Comparison of ENCODE assay signal across 11 cellular contexts in the genomic region with DNA sequence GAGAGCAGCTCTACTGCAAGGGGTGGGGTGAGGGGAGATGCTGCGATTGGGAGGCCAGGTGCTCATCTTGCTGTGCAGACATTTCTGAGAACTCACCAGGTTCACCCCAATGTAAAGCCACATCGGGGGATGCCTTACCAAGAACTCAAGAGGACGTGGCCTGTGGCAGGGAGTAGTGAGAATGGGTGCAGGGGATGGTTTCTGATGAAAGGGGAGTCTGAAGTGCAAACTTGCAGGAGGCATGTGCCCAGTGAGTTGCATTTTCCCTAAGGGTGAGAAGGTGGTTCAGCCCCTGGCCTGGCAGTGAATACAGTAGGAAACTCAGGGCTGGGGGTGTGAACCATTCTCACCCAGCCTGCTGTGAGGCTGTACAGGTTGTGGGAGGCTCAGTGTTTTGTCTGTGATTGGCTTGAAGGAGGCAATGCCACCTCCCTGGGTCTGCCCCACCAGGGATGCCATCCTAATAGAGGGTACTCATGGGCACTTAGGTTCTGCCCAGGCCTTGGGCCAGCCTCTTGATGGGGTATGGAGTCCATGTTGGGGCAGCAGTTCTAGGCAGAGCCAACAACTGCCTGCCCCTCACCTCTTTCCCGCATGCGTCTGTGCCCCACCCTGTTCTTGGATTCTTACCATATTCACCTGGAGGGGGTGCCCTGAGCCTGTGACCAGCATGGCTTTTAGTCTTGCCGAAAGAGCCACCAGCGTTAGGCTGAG. TPM values are rescaled to one million over a fixed set of nuclear protein-coding genes. Genes with fewer than 3 reads are reported as not detected.
DNase-seq lines count a peak whose midpoint lies in the region; ATAC-seq and TF ChIP-seq lines count a peak whose summit lies in the region.
"Had no signal": no experiment of that assay in that cellular context is flagged by ENCODE, and none has a peak within 500 bp of the region (broad histone marks: within the 10 kb centered on the region; RNA-seq: fewer than 3 reads in every experiment).

No MANE protein-coding gene starts in this region.

- peak in 3 of 6 experiments; percentile 10 to 17 (median 15) for TF ChIP-seq CTCF in upper lobe of left lung (IDR thresholded peaks at IDR 0.05)
- TF ChIP-seq CTCF in osteocyte (IDR thresholded peaks at IDR 0.05): no peak

- peak; percentile 93 for DNase-seq in activated CD4-positive, alpha-beta T cell treated with anti-CD3 and anti-CD28 coated beads, Interleukin-2, amount 10 ng/mL, durations not matched to agents 7 days and 5 days
- DNase-seq in stimulated activated CD4-positive, alpha-beta T cell treated with anti-CD3 and anti-CD28 coated beads, Interleukin-15, amount 100 ng/mL, for 1 hour (ENCODE audit: low read depth in 1 of 2, low spot score in 1 of 2): peak; percentile 42 to 64
- peak in 1 of 2 donors; percentile 80 for DNase-seq in upper lobe of left lung
- DNase-seq in COLO829 (ENCODE audit: low spot score): no peak
- no peak for DNase-seq in OCI-M1 (lab: John Stamatoyannopoulos, UW)
- DNase-seq in osteocyte (ENCODE audit: extremely low spot score, unreplicated experiment): no peak
- DNase-seq: HFFc6, NCI-H1694, substantia nigra had no signal

- peaks cover 81% of the 10 kb centered on the region for H3K4me1 Mint-ChIP-seq in activated CD4-positive, alpha-beta T cell treated with anti-CD3 and anti-CD28 coated beads, Interleukin-2, amount 10 ng/mL, durations not matched to agents 7 days and 5 days
- H3K4me1 Mint-ChIP-seq in activated naive CD4-positive, alpha-beta T cell treated with anti-CD3 and anti-CD28 coated beads, Interleukin-2, amount 50 U/mL, for 24 hours: peaks cover 72% of the 10 kb centered on the region
- peaks cover 10% of the 10 kb centered on the region for H3K4me1 Mint-ChIP-seq in osteocyte (ENCODE audit: unreplicated experiment)

- peak overlapping the region; percentile 94 for H3K27ac Mint-ChIP-seq in activated CD4-positive, alpha-beta T cell treated with anti-CD3 and anti-CD28 coated beads, Interleukin-2, amount 10 ng/mL, durations not matched to agents 7 days and 5 days
- peak overlapping the region; percentile 84 for H3K27ac Mint-ChIP-seq in activated naive CD4-positive, alpha-beta T cell treated with anti-CD3 and anti-CD28 coated beads, Interleukin-2, amount 50 U/mL, for 24 hours
- no peak overlapping the region for H3K27ac Mint-ChIP-seq in osteocyte (ENCODE audit: unreplicated experiment)
- H3K27ac Mint-ChIP-seq: HFFc6, neural progenitor cell had no signal

- no peaks in the 10 kb centered on the region for H3K9me3 Mint-ChIP-seq in activated CD4-positive, alpha-beta T cell treated with anti-CD3 and anti-CD28 coated beads, Interleukin-2, amount 10 ng/mL, durations not matched to agents 7 days and 5 days
- H3K9me3 Mint-ChIP-seq in activated naive CD4-positive, alpha-beta T cell treated with anti-CD3 and anti-CD28 coated beads, Interleukin-2, amount 50 U/mL, for 24 hours: no peaks in the 10 kb centered on the region
- no peaks in the 10 kb centered on the region for H3K9me3 Mint-ChIP-seq in osteocyte (ENCODE audit: unreplicated experiment)
- H3K9me3 Mint-ChIP-seq: HFFc6, neural progenitor cell had no signal

- H3K27ac ChIP-seq in upper lobe of left lung: peak overlapping the region; percentile 17 to 79 (median 67)
- H3K27ac ChIP-seq: neural progenitor cell had no signal

- no peaks in the 10 kb centered on the region for H3K27me3 ChIP-seq in upper lobe of left lung
- H3K27me3 ChIP-seq: neural progenitor cell had no signal

- POLR2A ChIA-PET in activated CD4-positive, alpha-beta T cell treated with anti-CD3 and anti-CD28 coated beads, Interleukin-2, amount 10 ng/mL, durations not matched to agents 7 days and 5 days (lab: Charles Lee): interaction anchor here (0.7 to 7.0 kb wide), 7 partner anchors 10 to 36 kb away, joined by 3 to 168 read pairs (median 8); partner anchors contain the start of gene CISH

- H3K36me3 Mint-ChIP-seq in activated CD4-positive, alpha-beta T cell treated with anti-CD3 and anti-CD28 coated beads, Interleukin-2, amount 10 ng/mL, durations not matched to agents 7 days and 5 days (ENCODE audit: low read depth): peaks cover 64% of the 10 kb centered on the region
- H3K36me3 Mint-ChIP-seq in activated naive CD4-positive, alpha-beta T cell treated with anti-CD3 and anti-CD28 coated beads, Interleukin-2, amount 50 U/mL, for 24 hours: peaks cover 2% of the 10 kb centered on the region
- no peaks in the 10 kb centered on the region for H3K36me3 Mint-ChIP-seq in osteocyte (ENCODE audit: unreplicated experiment)
- H3K36me3 Mint-ChIP-seq: neural progenitor cell had no signal

- H3K27me3 Mint-ChIP-seq in activated CD4-positive, alpha-beta T cell treated with anti-CD3 and anti-CD28 coated beads, Interleukin-2, amount 10 ng/mL, durations not matched to agents 7 days and 5 days: no peaks in the 10 kb centered on the region
- H3K27me3 Mint-ChIP-seq in activated naive CD4-positive, alpha-beta T cell treated with anti-CD3 and anti-CD28 coated beads, Interleukin-2, amount 50 U/mL, for 24 hours: no peaks in the 10 kb centered on the region
- no peaks in the 10 kb centered on the region for H3K27me3 Mint-ChIP-seq in osteocyte (ENCODE audit: unreplicated experiment)

- 80 to 89% methylated on average over 4 to 7 of the region's 7 CpGs for WGBS in upper lobe of left lung, 2 donors

- no peak for TF ChIP-seq EP300 in upper lobe of left lung (IDR thresholded peaks at IDR 0.05)

- H3K4me3 Mint-ChIP-seq in activated CD4-positive, alpha-beta T cell treated with anti-CD3 and anti-CD28 coated beads, Interleukin-2, amount 10 ng/mL, durations not matched to agents 7 days and 5 days: peak overlapping the region; percentile 95
- peak overlapping the region; percentile 15 for H3K4me3 Mint-ChIP-seq in activated naive CD4-positive, alpha-beta T cell treated with anti-CD3 and anti-CD28 coated beads, Interleukin-2, amount 50 U/mL, for 24 hours
- no peak overlapping the region for H3K4me3 Mint-ChIP-seq in osteocyte (ENCODE audit: unreplicated experiment)
- H3K4me3 Mint-ChIP-seq: HFFc6, neural progenitor cell had no signal

- peaks cover 0 to 35% (median 13%) of the 10 kb centered on the region in 4 donors for H3K36me3 ChIP-seq in upper lobe of left lung
- H3K36me3 ChIP-seq: neural progenitor cell had no signal

- H3K4me1 ChIP-seq in upper lobe of left lung: peaks cover 23 to 47% (median 45%) of the 10 kb centered on the region in 4 donors

- CTCF ChIA-PET in activated CD4-positive, alpha-beta T cell treated with anti-CD3 and anti-CD28 coated beads, Interleukin-2, amount 10 ng/mL, durations not matched to agents 7 days and 5 days (lab: Charles Lee): interaction anchor here (0.6 to 17.2 kb wide), 10 partner anchors 8 to 226 kb away, joined by 3 to 284 read pairs (median 6); partner anchors contain the start of genes CISH and MAPKAPK3

- TF ChIP-seq POLR2A in upper lobe of left lung (IDR thresholded peaks at IDR 0.05): peak in 1 of 4 donors; percentile 30

- no peak overlapping the region for H3K4me3 ChIP-seq in upper lobe of left lung
- H3K4me3 ChIP-seq: neural progenitor cell had no signal

- H3K9me3 ChIP-seq in upper lobe of left lung: no peaks in the 10 kb centered on the region

- ATAC-seq in upper lobe of left lung (ENCODE audit: low FRiP score in 2 of 2): peak in 1 of 2 donors; percentile 13

RNA-seq across cellular contexts. Expression of gene HEMK1, which starts 4.4 kb away (rescaled TPM):
- 10 to 100 TPM; 42.3 to 49.0 TPM for total RNA-seq in activated CD4-positive, alpha-beta T cell treated with anti-CD3 and anti-CD28 coated beads, Interleukin-2, amount 10 ng/mL, durations not matched to agents 7 days and 5 days
- 10 to 100 TPM in 3 of 6 donors, 1 to 10 TPM in 3; 5.0 to 25.3 (median 9.6) TPM for total RNA-seq in upper lobe of left lung
- 19.9 and 23.1 TPM in 2 replicates for total RNA-seq in osteocyte

RNA-seq across cellular contexts. Expression of gene C3orf18, which starts 6.2 kb away (rescaled TPM):
- total RNA-seq in activated CD4-positive, alpha-beta T cell treated with anti-CD3 and anti-CD28 coated beads, Interleukin-2, amount 10 ng/mL, durations not matched to agents 7 days and 5 days: 10 to 100 TPM; 29.0 to 33.9 TPM
- 1 to 10 TPM; 4.7 to 7.5 (median 5.7) TPM for total RNA-seq in upper lobe of left lung
- total RNA-seq in osteocyte: 2.2 and 3.9 TPM in 2 replicates

RNA-seq across cellular contexts. Expression of gene CISH, which starts 37.9 kb away (rescaled TPM):
- 100 to 1,000 TPM; 300 to 308 TPM for total RNA-seq in activated CD4-positive, alpha-beta T cell treated with anti-CD3 and anti-CD28 coated beads, Interleukin-2, amount 10 ng/mL, durations not matched to agents 7 days and 5 days
- total RNA-seq in upper lobe of left lung (10 to 100 TPM; 35.8 to 66.9 (median 43.1) TPM), osteocyte (1.7 and 2.4 TPM in 2 replicates)

RNA-seq across cellular contexts. Expression of gene MAPKAPK3, which starts 43.2 kb away (rescaled TPM):
- 100 to 1,000 TPM; 135 to 140 TPM for total RNA-seq in activated CD4-positive, alpha-beta T cell treated with anti-CD3 and anti-CD28 coated beads, Interleukin-2, amount 10 ng/mL, durations not matched to agents 7 days and 5 days
- 100 to 1,000 TPM in 1 of 6 donors, 10 to 100 TPM in 5; 30.2 to 102 (median 70.1) TPM for total RNA-seq in upper lobe of left lung
- 24.8 and 31.9 TPM in 2 replicates for total RNA-seq in osteocyte

Comparison
In these comparisons a context has a peak if more than half of its experiments do, and no peak if none do; other contexts are left out.
1. DNase-seq: peak in activated CD4-positive, alpha-beta T cell treated with anti-CD3 and anti-CD28 coated beads, Interleukin-2, amount 10 ng/mL, durations not matched to agents 7 days and 5 days (single experiment) and stimulated activated CD4-positive, alpha-beta T cell treated with anti-CD3 and anti-CD28 coated beads, Interleukin-15, amount 100 ng/mL, for 1 hour (2 of 2); none in COLO829 (single experiment), OCI-M1 (single experiment) and osteocyte (single experiment).
2. RNA of gene CISH, which starts 37.9 kb away (total RNA-seq): 300 to 308 TPM in activated CD4-positive, alpha-beta T cell treated with anti-CD3 and anti-CD28 coated beads, Interleukin-2, amount 10 ng/mL, durations not matched to agents 7 days and 5 days and 35.8 to 66.9 TPM in upper lobe of left lung; 1.7 to 2.4 TPM in osteocyte; every median in the first group is over 10 times any median in the second.